ENCODE assay signal across 8 cellular contexts in the genomic region with DNA sequence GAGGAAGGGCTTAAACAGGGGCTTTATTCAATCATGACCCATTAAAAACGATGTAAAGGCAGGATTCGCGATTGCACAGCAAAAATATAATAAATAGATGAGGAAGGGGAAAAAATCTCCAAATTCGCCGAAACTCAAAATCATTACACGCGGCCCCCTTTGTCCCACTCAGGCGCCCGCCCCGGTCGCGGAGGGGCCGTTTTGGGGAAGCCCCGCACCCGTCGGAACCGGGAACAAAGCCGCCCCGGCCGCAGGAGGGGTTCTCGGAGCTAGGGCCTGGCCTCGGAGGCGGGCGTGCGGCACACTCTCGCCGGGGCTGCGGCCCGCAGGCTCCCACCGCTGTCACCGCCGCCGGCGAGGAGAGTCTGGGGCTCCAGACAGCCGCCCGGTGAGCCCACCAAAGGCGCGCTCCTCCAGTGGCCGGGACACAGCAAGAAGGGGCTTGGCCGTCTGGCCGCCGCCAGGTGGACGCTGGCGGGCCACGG. TPM values are rescaled to one million over a fixed set of nuclear protein-coding genes. Genes with fewer than 3 reads are reported as not detected.
DNase-seq lines count a peak whose midpoint lies in the region; ATAC-seq lines count a peak whose summit lies in the region.

No MANE protein-coding gene starts in this region.

- DNase-seq in activated T-cell treated with anti-CD3 and anti-CD28 coated beads for 1 hour (ENCODE audit: low read depth) (peak; percentile 11), T-helper 2 cell (peak in 4 of 5 experiments; percentile 12 to 59 (median 36)), cerebellar cortex (ENCODE audit: low spot score) (peak; percentile 15), lung microvascular endothelial cell (ENCODE audit: low read depth in 2 of 2) (peak; percentile 32 to 49)
- DNase-seq in activated T-cell treated with anti-CD3 and anti-CD28 coated beads, Interleukin-2, amount 50 U/mL, for 1 hour, result no peak
- DNase-seq in stimulated activated CD8-positive, alpha-beta memory T cell treated with anti-CD3 and anti-CD28 coated beads, Interleukin-7, amount 100 ng/mL, for 1 hour (ENCODE audit: low read depth in 2 of 2), result peak; percentile 4 to 15

- ATAC-seq in HG03108 (IDR thresholded peaks at IDR 0.05; ENCODE audit: unreplicated experiment) (peak; percentile 14), HG03457 (IDR thresholded peaks at IDR 0.05; ENCODE audit: unreplicated experiment) (no peak)

RNA-seq across cellular contexts. Expression of a gene that starts 0.5 kb away (rescaled TPM):
- total RNA-seq in lung microvascular endothelial cell, result 5.9 and 8.9 TPM in 2 replicates

RNA-seq across cellular contexts. Expression of a gene that starts 53.7 kb away (rescaled TPM):
- 4.8 and 6.0 TPM in 2 replicates for total RNA-seq in lung microvascular endothelial cell
